ENCODE assay signal across 12 cellular contexts in the genomic region with DNA sequence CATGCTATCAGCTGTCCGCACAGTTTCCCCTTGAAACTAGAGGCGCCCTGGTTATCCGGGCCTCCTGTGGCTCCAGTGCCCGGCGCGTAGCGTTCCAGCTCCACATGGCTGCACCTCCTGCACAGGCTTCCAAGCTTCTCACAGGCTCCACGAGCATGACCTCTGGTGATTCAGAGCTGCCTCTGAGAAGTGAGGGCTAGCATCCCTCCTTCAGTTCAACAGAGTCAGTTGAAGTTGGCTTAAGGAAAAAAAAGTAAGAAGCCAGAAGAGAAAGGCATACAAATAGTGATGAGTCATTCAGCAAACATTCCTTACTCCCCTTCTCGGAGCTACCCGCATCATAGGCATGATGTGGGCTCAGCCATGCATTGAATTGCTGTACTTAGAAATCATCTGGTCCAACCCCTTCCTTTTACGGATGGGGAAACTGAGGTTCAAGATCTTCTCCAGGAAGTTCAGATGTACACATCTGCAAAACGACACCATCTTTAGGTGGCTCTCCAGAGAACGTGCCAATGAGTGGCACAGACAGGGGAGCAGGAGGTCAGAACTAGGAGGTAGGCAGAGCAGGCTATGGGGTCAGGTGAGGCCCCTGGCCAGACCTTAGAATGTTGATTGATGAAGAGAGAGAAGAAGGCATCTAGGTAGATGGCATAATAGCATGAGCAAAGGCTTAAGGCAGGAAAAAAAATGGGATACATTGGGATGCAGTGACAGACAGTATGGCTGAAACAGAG.
DNase-seq lines count a peak whose midpoint lies in the region; ATAC-seq, FAIRE-seq and TF ChIP-seq lines count a peak whose summit lies in the region.
"Had no signal": no experiment of that assay in that cellular context is flagged by ENCODE, and none has a peak within 500 bp of the region (broad histone marks: within the 10 kb centered on the region; RNA-seq: fewer than 3 reads in every experiment).

No MANE protein-coding gene starts in this region.

- H3K4me2 ChIP-seq in H1 (ENCODE audit: insufficient read depth in 1 of 2, low read depth in 2 of 2, low read length in 2 of 2) = peak overlapping the region in 1 of 2 experiments; percentile 40; a peak in 1 of 4 replicates

- H3K36me3 Mint-ChIP-seq in Caco-2 (ENCODE audit: insufficient read depth, unreplicated experiment) = no peaks in the 10 kb centered on the region

- no peak for TF ChIP-seq POLR2A in H1 (IDR thresholded peaks at IDR 0.05; ENCODE audit: control extremely low read depth in 1 of 2, low read depth in 2 of 2, low read length in 2 of 2)

- no peak overlapping the region for H4K91ac ChIP-seq in H1 (replicated peaks; ENCODE audit: insufficient read length, low read length)

- FAIRE-seq in H1 (lab: Jason Lieb, UNC) = peak; percentile 57
- FAIRE-seq in D721Med (lab: Jason Lieb, UNC) = no peak

- TF ChIP-seq EP300 in H1 (IDR thresholded peaks at IDR 0.05; ENCODE audit: borderline replicate concordance in 1 of 2, low read depth in 2 of 2, low read length in 2 of 2) = no peak

- intact Hi-C loops in Caco-2 (cut with micrococcal nuclease; ENCODE audit: unreplicated experiment) = no loop called here
- intact Hi-C loops in mucosa of descending colon (cut with DNase I, micrococcal nuclease) = loop anchor here in 1 of 2 donors (10.0 kb wide), 1 partner anchor 293 kb away; the partner anchor contains the start of gene GRIK4

- H3K4me3 Mint-ChIP-seq in Caco-2 (ENCODE audit: unreplicated experiment) = no peak overlapping the region
- H3K4me3 Mint-ChIP-seq: nephron, T-helper 17 cell had no signal

- H3K79me2 ChIP-seq in H1 (ENCODE audit: control insufficient read depth in 1 of 2, insufficient read depth in 2 of 2, low read length in 2 of 2) = no peaks in the 10 kb centered on the region

- no peaks in the 10 kb centered on the region for H3K9me3 ChIP-seq in Caco-2
- H3K9me3 ChIP-seq in H1 (ENCODE audit: insufficient read depth in 2 of 2, low read depth in 1 of 2, low read length in 1 of 2) = no peaks in the 10 kb centered on the region
- no peaks in the 10 kb centered on the region for H3K9me3 ChIP-seq in mucosa of descending colon

- 81% methylated on average over 13 of the region's 13 CpGs; no CpG with 5 or more reads in 1 of the 2 experiments for WGBS in H1 (ENCODE audit: extremely low coverage in 1 of 2, insufficient coverage in 1 of 2, insufficient read length in 1 of 2, insufficient replicate concordance in 2 of 2, low coverage in 1 of 2, low lambda C conversion rate in 2 of 2, missing lambda C conversion rate in 1 of 2), 2 experiments

- H3K9me3 Mint-ChIP-seq in Caco-2 (ENCODE audit: unreplicated experiment) = no peaks in the 10 kb centered on the region
- H3K9me3 Mint-ChIP-seq: nephron had no signal

- POLR2A ChIA-PET in Caco-2 (lab: Charles Lee) = no interaction called here
- POLR2A ChIA-PET in H1 (lab: Charles Lee; ENCODE audit: partially characterized antibody) = interaction anchor here (1.1 kb wide), 1 partner anchor 12 kb away, joined by 3 read pairs; no protein-coding TSS in a partner anchor

- CTCF ChIA-PET in Caco-2 (lab: Charles Lee) = interaction anchor here (1.0 to 1.7 kb wide), 3 partner anchors 62 to 145 kb away, joined by 3 to 8 read pairs (median 3); no protein-coding TSS in a partner anchor
- CTCF ChIA-PET in H1 (lab: Charles Lee; ENCODE audit: partially characterized antibody) = interaction anchor here (0.7 to 2.5 kb wide), 10 partner anchors 9 to 297 kb away, joined by 3 to 13 read pairs (median 4); partner anchors contain the start of gene GRIK4

- TF ChIP-seq RAD21 in H1 (IDR thresholded peaks at IDR 0.05 in 1 of 2, conservative IDR thresholded peaks at IDR 0.05 in 1 of 2; ENCODE audit: low read depth in 2 of 2, low read length in 2 of 2) = no peak

- peak overlapping the region; percentile 70; the same call in 1 of the 2 replicates for H2BK12ac ChIP-seq in H1 (ENCODE audit: low read depth, low read length)

- no peak overlapping the region for H3K4ac ChIP-seq in H1 (replicated peaks; ENCODE audit: insufficient read length, low read depth, low read length)

- H3K14ac ChIP-seq in H1 (ENCODE audit: insufficient read length) = no peak overlapping the region

- H3K79me1 ChIP-seq in H1 (ENCODE audit: low read depth, low read length) = no peaks in the 10 kb centered on the region; the same call in 1 of the 2 replicates

- peak overlapping the region; percentile 5; the same call in 1 of the 2 replicates for H2BK20ac ChIP-seq in H1 (ENCODE audit: low read length)

- H4K20me1 ChIP-seq in H1 (replicated peaks in 1 of 2; ENCODE audit: control insufficient read depth in 1 of 2, insufficient read depth in 2 of 2, low read length in 2 of 2) = no peaks in the 10 kb centered on the region

- H3K36me3 ChIP-seq in Caco-2 (ENCODE audit: control insufficient read depth, insufficient read depth, low read length) (no peaks in the 10 kb centered on the region), H1 (ENCODE audit: control insufficient read depth in 2 of 4, insufficient read depth in 4 of 4, low read length in 3 of 4) (no peaks in the 10 kb centered on the region), mucosa of descending colon (ENCODE audit: low read depth) (no peaks in the 10 kb centered on the region)

- H3K27me3 ChIP-seq in Caco-2 (replicated peaks; ENCODE audit: control insufficient read depth, insufficient read depth, low read length) (no peaks in the 10 kb centered on the region), H1 (replicated peaks in 1 of 4; ENCODE audit: control insufficient read depth in 3 of 4, extremely low read depth in 1 of 4, insufficient read depth in 3 of 4, low read length in 3 of 4) (no peaks in the 10 kb centered on the region)

- no peak overlapping the region for H3K23ac ChIP-seq in H1 (ENCODE audit: insufficient read length)

- H3K27me3 Mint-ChIP-seq in Caco-2 (ENCODE audit: insufficient read depth, unreplicated experiment) = no peaks in the 10 kb centered on the region

- H3K4me3 ChIP-seq in Caco-2 (ENCODE audit: low read depth, low read length) (no peak overlapping the region), H1 (ENCODE audit: extremely low read depth in 1 of 4, insufficient read depth in 2 of 4, low read depth in 3 of 4, low read length in 4 of 4) (no peak overlapping the region), mucosa of descending colon (no peak overlapping the region)

- DNase-seq in Caco-2 = peak; percentile 49 to 63
- DNase-seq in M059J (ENCODE audit: low read depth) = peak; percentile 96
- DNase-seq in H1 (ENCODE audit: low read depth in 1 of 2, low spot score in 2 of 2) = no peak
- DNase-seq in mucosa of descending colon = no peak
- no peak for DNase-seq in SKM-1 treated with dmso at 0.1 percent for 144 hours (lab: John Stamatoyannopoulos, UW; ENCODE audit: unreplicated experiment)
- no peak for DNase-seq in NCI-H1048 (lab: John Stamatoyannopoulos, UW)
- DNase-seq in D721Med (ENCODE audit: insufficient read length, low spot score) = no peak
- DNase-seq: NCI-H2081 treated with DMSO at 0.1 percent for 48 hours, T-helper 17 cell had no signal

- no TSS peak for BruUV-seq in Caco-2 (replicated peaks; lab: Mats Ljungman, UMichigan)

- peak overlapping the region; percentile 75; the same call in 1 of the 2 replicates for H2AK5ac ChIP-seq in H1 (ENCODE audit: low read depth, low read length)

- no peak overlapping the region for H3K18ac ChIP-seq in H1 (ENCODE audit: extremely low read depth, low read length)

- no peaks in the 10 kb centered on the region for H3K23me2 ChIP-seq in H1 (ENCODE audit: low read depth, low read length)

- TF ChIP-seq CTCF in Caco-2 (IDR thresholded peaks at IDR 0.05; ENCODE audit: insufficient read depth in 1 of 2, low read depth in 1 of 2, low read length in 1 of 2, severe bottlenecking in 1 of 2, unreplicated experiment in 1 of 2) (no peak), H1 (IDR thresholded peaks at IDR 0.05; ENCODE audit: control extremely low read depth in 1 of 3, insufficient read depth in 1 of 3, low read depth in 1 of 3, low read length in 3 of 3) (no peak), mucosa of descending colon (IDR thresholded peaks at IDR 0.05) (no peak), D721Med (IDR thresholded peaks at IDR 0.05; ENCODE audit: insufficient read depth, missing control alignments) (no peak)

- peaks cover 13% of the 10 kb centered on the region for H3K4me1 Mint-ChIP-seq in Caco-2 (ENCODE audit: low read depth, unreplicated experiment)

- H3K56ac ChIP-seq in H1 (replicated peaks; ENCODE audit: insufficient read length, low read depth, low read length) = no peak overlapping the region

- peak; percentile 42 for ATAC-seq in mucosa of descending colon
- no peak for ATAC-seq in HG02763 (IDR thresholded peaks at IDR 0.05; ENCODE audit: unreplicated experiment)
- ATAC-seq: T-helper 17 cell had no signal

- no peak overlapping the region for H2AFZ ChIP-seq in H1 (ENCODE audit: low read length)

- H2BK15ac ChIP-seq in H1 (ENCODE audit: low read length) = no peak overlapping the region; the same call in 1 of the 2 replicates

- no peak overlapping the region for H3K27ac ChIP-seq in H1 (ENCODE audit: low read depth, low read length)
- H3K27ac ChIP-seq: epithelial cell of prostate had no signal

- H3K4me1 ChIP-seq in Caco-2 = peaks cover 9% of the 10 kb centered on the region
- H3K4me1 ChIP-seq in H1 (replicated peaks in 1 of 4; ENCODE audit: control insufficient read depth in 3 of 4, insufficient read depth in 4 of 4, low read length in 3 of 4) = peaks cover 0 to 11% (median 7%) of the 10 kb centered on the region in 4 experiments
- H3K4me1 ChIP-seq in mucosa of descending colon (ENCODE audit: low read depth) = no peaks in the 10 kb centered on the region

- peak overlapping the region; percentile 9 for H3K27ac Mint-ChIP-seq in Caco-2 (ENCODE audit: unreplicated experiment)
- H3K27ac Mint-ChIP-seq: nephron, T-helper 17 cell had no signal

- H3K9ac ChIP-seq in H1 (replicated peaks in 1 of 4; ENCODE audit: extremely low read depth in 1 of 4, low read depth in 3 of 4, low read length in 3 of 4) = no peak overlapping the region

- no peak overlapping the region for H4K5ac ChIP-seq in H1 (ENCODE audit: insufficient read length, low read depth, low read length)

- H4K8ac ChIP-seq in H1 (ENCODE audit: extremely low read depth, insufficient read depth, low read length) = no peak overlapping the region

- H2BK120ac ChIP-seq in H1 (replicated peaks; ENCODE audit: low read depth, low read length) = no peak overlapping the region

- H2BK5ac ChIP-seq in H1 (ENCODE audit: low read depth, low read length) = peak overlapping the region; percentile 10; the same call in 1 of the 2 replicates

TF ChIP-seq in H1, 55 proteins besides CTCF, POLR2A, EP300 and RAD21 (continues in another document):
- TF ChIP-seq JUND (IDR thresholded peaks at IDR 0.05; ENCODE audit: low read length) (peak; percentile 87), TEAD4 (IDR thresholded peaks at IDR 0.05; ENCODE audit: low read depth, low read length) (0 out of 2 replicates have a peak, but pooled peaks have one; percentile 30), NRF1 (IDR thresholded peaks at IDR 0.05; ENCODE audit: low read depth, low read length) (no peak), BACH1 (IDR thresholded peaks at IDR 0.05; ENCODE audit: low read length) (peak; percentile 78; the same call in 1 of the 2 replicates), MAFK (IDR thresholded peaks at IDR 0.05; ENCODE audit: low read depth, low read length) (peak; percentile 16; the same call in 1 of the 2 replicates), RXRA (IDR thresholded peaks at IDR 0.05; ENCODE audit: insufficient read depth, low read depth, low read length) (no peak), RFX5 (IDR thresholded peaks at IDR 0.05; ENCODE audit: borderline replicate concordance, low read depth, low read length) (no peak)

Comparison
In these comparisons a context has a peak if more than half of its experiments do, and no peak if none do; other contexts are left out.
1. DNase-seq: peak in Caco-2 (2 of 2) and M059J (single experiment); none in H1 (0 of 2), mucosa of descending colon (0 of 3), SKM-1 treated with dmso at 0.1 percent for 144 hours (single experiment), NCI-H1048 (single experiment) and D721Med (single experiment).